27 cellular contexts compared by ENCODE assay signal in the genomic region with DNA sequence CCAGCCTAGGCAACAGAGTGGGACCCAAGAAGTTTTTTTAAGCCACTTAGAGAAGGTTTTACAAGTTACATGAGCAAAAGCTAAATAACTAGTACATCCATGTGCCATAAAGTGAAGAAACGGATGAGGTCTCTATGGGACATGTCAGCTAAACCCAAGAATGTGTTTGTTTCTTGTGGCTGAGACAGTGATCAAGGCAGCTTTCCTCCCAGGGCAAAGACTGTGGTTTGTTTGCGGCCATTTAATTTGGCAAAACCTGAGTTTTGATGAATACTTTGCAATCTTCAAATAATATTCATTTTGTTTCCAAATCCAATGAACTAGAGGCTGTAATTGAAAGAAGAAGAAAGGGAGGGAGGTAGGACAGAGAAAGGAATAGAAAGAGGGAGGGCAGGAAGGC. TPM values are rescaled to one million over a fixed set of nuclear protein-coding genes. Genes with fewer than 3 reads are reported as not detected.
DNase-seq lines count a peak whose midpoint lies in the region; ATAC-seq and TF ChIP-seq lines count a peak whose summit lies in the region.
"Had no signal": no experiment of that assay in that cellular context is flagged by ENCODE, and none has a peak within 500 bp of the region (broad histone marks: within the 10 kb centered on the region; RNA-seq: fewer than 3 reads in every experiment).

No MANE protein-coding gene starts in this region.

- H3K4me1 Mint-ChIP-seq in activated CD8-positive, alpha-beta T cell treated with anti-CD3 and anti-CD28 coated beads, Interleukin-2, amount 10 ng/mL, durations not matched to agents 7 days and 5 days (ENCODE audit: low read depth), result no peaks in the 10 kb centered on the region
- H3K4me1 Mint-ChIP-seq in activated CD8-positive, alpha-beta T cell treated with anti-CD3 and anti-CD28 coated beads for 36 hours (ENCODE audit: low read depth), result no peaks in the 10 kb centered on the region
- no peaks in the 10 kb centered on the region for H3K4me1 Mint-ChIP-seq in CD8-positive, alpha-beta T cell (ENCODE audit: low read depth)
- no peaks in the 10 kb centered on the region for H3K4me1 Mint-ChIP-seq in stimulated activated effector memory CD8-positive, alpha-beta T cell treated with anti-CD3 and anti-CD28 coated beads, Interleukin-12 subunit alpha, Interleukin-12 subunit beta, amount 100 ng/mL, for 72 hours

- H3K27ac ChIP-seq in CD8-positive, alpha-beta T cell (ENCODE audit: low read depth, low read length), result no peak overlapping the region
- H3K27ac ChIP-seq: 22Rv1, RWPE1 had no signal

- H3K36me3 ChIP-seq in CD8-positive, alpha-beta T cell (ENCODE audit: insufficient read depth, low read length), result peaks cover 39% of the 10 kb centered on the region
- H3K36me3 ChIP-seq: BE2C, MG63 had no signal

- POLR2A ChIA-PET in activated CD8-positive, alpha-beta T cell treated with anti-CD3 and anti-CD28 coated beads, Interleukin-2, amount 10 ng/mL, durations not matched to agents 7 days and 5 days (lab: Charles Lee), result no interaction called here
- POLR2A ChIA-PET in activated CD8-positive, alpha-beta T cell treated with anti-CD3 and anti-CD28 coated beads for 36 hours (lab: Charles Lee), result interaction anchor here (1.2 kb wide), 1 partner anchor 12 kb away, joined by 3 read pairs; no protein-coding TSS in a partner anchor
- POLR2A ChIA-PET in CD8-positive, alpha-beta T cell (lab: Charles Lee), result no interaction called here

- ATAC-seq in activated CD8-positive, alpha-beta T cell treated with anti-CD3 and anti-CD28 coated beads, Interleukin-2, amount 10 ng/mL, durations not matched to agents 7 days and 5 days, result no peak
- ATAC-seq in activated CD8-positive, alpha-beta T cell treated with anti-CD3 and anti-CD28 coated beads for 36 hours, result no peak
- ATAC-seq in CD8-positive, alpha-beta T cell, result no peak
- ATAC-seq in stimulated activated effector memory CD8-positive, alpha-beta T cell treated with anti-CD3 and anti-CD28 coated beads, Interleukin-12 subunit alpha, Interleukin-12 subunit beta, amount 100 ng/mL, for 72 hours, result no peak
- ATAC-seq in HG03025 (IDR thresholded peaks at IDR 0.05; ENCODE audit: low FRiP score, unreplicated experiment), result no peak
- ATAC-seq: HCT116, Panc1 had no signal

- DNase-seq in activated CD8-positive, alpha-beta T cell treated with anti-CD3 and anti-CD28 coated beads, Interleukin-2, amount 10 ng/mL, durations not matched to agents 7 days and 5 days, result no peak
- no peak for DNase-seq in activated CD8-positive, alpha-beta T cell treated with anti-CD3 and anti-CD28 coated beads for 36 hours
- no peak for DNase-seq in CD8-positive, alpha-beta T cell
- DNase-seq in fibroblast of peridontal ligament (ENCODE audit: extremely low read depth), result peak; percentile 58
- no peak for DNase-seq in stimulated activated effector memory CD8-positive, alpha-beta T cell treated with anti-CD3 and anti-CD28 coated beads, Interleukin-12 subunit alpha, Interleukin-12 subunit beta, amount 100 ng/mL, for 72 hours (ENCODE audit: low spot score in 2 of 2)
- DNase-seq in SW480 (ENCODE audit: low spot score), result no peak
- no peak for DNase-seq in stimulated activated CD4-positive, alpha-beta T cell treated with anti-CD3 and anti-CD28 coated beads, Interleukin-4, amount 100 ng/mL, for 4 hours
- DNase-seq: BE2C; Caco-2; CD4-positive, alpha-beta T cell; IMR-90; KG1; MG63; NCI-H187; NCI-H2081 treated with DMSO at 0.1 percent for 48 hours; NCI-H2171; NCI-H226; NCI-H510A; NCI-H69; SHP77 had no signal

- intact Hi-C loops in activated CD8-positive, alpha-beta T cell treated with anti-CD3 and anti-CD28 coated beads for 36 hours (cut with micrococcal nuclease), result no loop called here
- intact Hi-C loops in CD8-positive, alpha-beta T cell (cut with DNase I, micrococcal nuclease), result no loop called here

- no peaks in the 10 kb centered on the region for H3K27me3 ChIP-seq in CD8-positive, alpha-beta T cell (ENCODE audit: insufficient read depth, low read length)
- H3K27me3 ChIP-seq: BE2C, MG63 had no signal

- CTCF ChIA-PET in activated CD8-positive, alpha-beta T cell treated with anti-CD3 and anti-CD28 coated beads, Interleukin-2, amount 10 ng/mL, durations not matched to agents 7 days and 5 days (lab: Charles Lee), result no interaction called here
- CTCF ChIA-PET in activated CD8-positive, alpha-beta T cell treated with anti-CD3 and anti-CD28 coated beads for 36 hours (lab: Charles Lee), result interaction anchor here (0.9 kb wide), 1 partner anchor 483 kb away, joined by 3 read pairs; no protein-coding TSS in a partner anchor
- CTCF ChIA-PET in CD8-positive, alpha-beta T cell (lab: Charles Lee), result no interaction called here

- H3K36me3 Mint-ChIP-seq in activated CD8-positive, alpha-beta T cell treated with anti-CD3 and anti-CD28 coated beads, Interleukin-2, amount 10 ng/mL, durations not matched to agents 7 days and 5 days (ENCODE audit: low read depth), result peaks cover 58% of the 10 kb centered on the region
- H3K36me3 Mint-ChIP-seq in activated CD8-positive, alpha-beta T cell treated with anti-CD3 and anti-CD28 coated beads for 36 hours (ENCODE audit: low read depth), result peaks cover 12% of the 10 kb centered on the region
- peaks cover 71% of the 10 kb centered on the region for H3K36me3 Mint-ChIP-seq in CD8-positive, alpha-beta T cell
- H3K36me3 Mint-ChIP-seq in stimulated activated effector memory CD8-positive, alpha-beta T cell treated with anti-CD3 and anti-CD28 coated beads, Interleukin-12 subunit alpha, Interleukin-12 subunit beta, amount 100 ng/mL, for 72 hours, result peaks cover 82% of the 10 kb centered on the region

- TF ChIP-seq CTCF in activated CD8-positive, alpha-beta T cell treated with anti-CD3 and anti-CD28 coated beads for 36 hours (IDR thresholded peaks at IDR 0.05), result no peak
- TF ChIP-seq CTCF in CD8-positive, alpha-beta T cell (IDR thresholded peaks at IDR 0.05), result no peak

- no peaks in the 10 kb centered on the region for H3K9me3 ChIP-seq in CD8-positive, alpha-beta T cell (ENCODE audit: low read length)
- H3K9me3 ChIP-seq: BE2C, Caco-2, MG63 had no signal

- peak overlapping the region; percentile 41 for H3K27ac Mint-ChIP-seq in activated CD8-positive, alpha-beta T cell treated with anti-CD3 and anti-CD28 coated beads, Interleukin-2, amount 10 ng/mL, durations not matched to agents 7 days and 5 days
- no peak overlapping the region for H3K27ac Mint-ChIP-seq in activated CD8-positive, alpha-beta T cell treated with anti-CD3 and anti-CD28 coated beads for 36 hours
- peak overlapping the region; percentile 57 for H3K27ac Mint-ChIP-seq in CD8-positive, alpha-beta T cell
- peak overlapping the region; percentile 37 for H3K27ac Mint-ChIP-seq in stimulated activated effector memory CD8-positive, alpha-beta T cell treated with anti-CD3 and anti-CD28 coated beads, Interleukin-12 subunit alpha, Interleukin-12 subunit beta, amount 100 ng/mL, for 72 hours
- H3K27ac Mint-ChIP-seq: CD4-positive, alpha-beta T cell had no signal

- H3K4me3 Mint-ChIP-seq in activated CD8-positive, alpha-beta T cell treated with anti-CD3 and anti-CD28 coated beads, Interleukin-2, amount 10 ng/mL, durations not matched to agents 7 days and 5 days, result no peak overlapping the region
- H3K4me3 Mint-ChIP-seq in activated CD8-positive, alpha-beta T cell treated with anti-CD3 and anti-CD28 coated beads for 36 hours, result no peak overlapping the region
- no peak overlapping the region for H3K4me3 Mint-ChIP-seq in CD8-positive, alpha-beta T cell
- H3K4me3 Mint-ChIP-seq in stimulated activated effector memory CD8-positive, alpha-beta T cell treated with anti-CD3 and anti-CD28 coated beads, Interleukin-12 subunit alpha, Interleukin-12 subunit beta, amount 100 ng/mL, for 72 hours, result no peak overlapping the region
- H3K4me3 Mint-ChIP-seq: CD4-positive, alpha-beta T cell had no signal

- no peaks in the 10 kb centered on the region for H3K27me3 Mint-ChIP-seq in activated CD8-positive, alpha-beta T cell treated with anti-CD3 and anti-CD28 coated beads, Interleukin-2, amount 10 ng/mL, durations not matched to agents 7 days and 5 days (ENCODE audit: low read depth)
- no peaks in the 10 kb centered on the region for H3K27me3 Mint-ChIP-seq in activated CD8-positive, alpha-beta T cell treated with anti-CD3 and anti-CD28 coated beads for 36 hours
- H3K27me3 Mint-ChIP-seq in CD8-positive, alpha-beta T cell (ENCODE audit: low read depth), result no peaks in the 10 kb centered on the region
- H3K27me3 Mint-ChIP-seq: CD4-positive, alpha-beta T cell had no signal

- H3K4me3 ChIP-seq in CD8-positive, alpha-beta T cell (ENCODE audit: low read depth, low read length), result no peak overlapping the region
- H3K4me3 ChIP-seq: MG63 had no signal

- H3K9me3 Mint-ChIP-seq in activated CD8-positive, alpha-beta T cell treated with anti-CD3 and anti-CD28 coated beads, Interleukin-2, amount 10 ng/mL, durations not matched to agents 7 days and 5 days (ENCODE audit: insufficient read depth), result no peaks in the 10 kb centered on the region
- no peaks in the 10 kb centered on the region for H3K9me3 Mint-ChIP-seq in activated CD8-positive, alpha-beta T cell treated with anti-CD3 and anti-CD28 coated beads for 36 hours
- no peaks in the 10 kb centered on the region for H3K9me3 Mint-ChIP-seq in CD8-positive, alpha-beta T cell
- H3K9me3 Mint-ChIP-seq in stimulated activated effector memory CD8-positive, alpha-beta T cell treated with anti-CD3 and anti-CD28 coated beads, Interleukin-12 subunit alpha, Interleukin-12 subunit beta, amount 100 ng/mL, for 72 hours, result no peaks in the 10 kb centered on the region
- H3K9me3 Mint-ChIP-seq: CD4-positive, alpha-beta T cell had no signal

- no peaks in the 10 kb centered on the region for H3K4me1 ChIP-seq in CD8-positive, alpha-beta T cell (ENCODE audit: insufficient read depth, low read length)
- H3K4me1 ChIP-seq: BE2C, Caco-2 had no signal

RNA-seq across cellular contexts. Expression of gene SLC2A9, which starts 44.9 kb away (rescaled TPM):
- 1 to 10 TPM; 1.3 to 1.7 TPM for total RNA-seq in activated CD8-positive, alpha-beta T cell treated with anti-CD3 and anti-CD28 coated beads, Interleukin-2, amount 10 ng/mL, durations not matched to agents 7 days and 5 days
- under 1 TPM; 0.54 TPM for total RNA-seq in activated CD8-positive, alpha-beta T cell treated with anti-CD3 and anti-CD28 coated beads for 36 hours
- 1 to 10 TPM; 1.1 to 1.8 TPM for total RNA-seq in CD8-positive, alpha-beta T cell
- total RNA-seq: H4, OCI-LY7 had no signal

RNA-seq across cellular contexts. Expression of gene WDR1, which starts 50.4 kb away (rescaled TPM):
- 100 to 1,000 TPM; 516 to 550 TPM for total RNA-seq in activated CD8-positive, alpha-beta T cell treated with anti-CD3 and anti-CD28 coated beads, Interleukin-2, amount 10 ng/mL, durations not matched to agents 7 days and 5 days
- 100 to 1,000 TPM; 390 to 393 TPM for total RNA-seq in activated CD8-positive, alpha-beta T cell treated with anti-CD3 and anti-CD28 coated beads for 36 hours
- total RNA-seq in CD8-positive, alpha-beta T cell, result 100 to 1,000 TPM; 220 to 224 TPM
